In genomic region chr15:74449066-74449465, GRCh38 we compare ENCODE assay signal across 22 cellular contexts.
"Had no signal": no experiment of that assay in that cellular context is flagged by ENCODE, and none has a peak within 500 bp of the region (broad histone marks: within the 10 kb centered on the region; RNA-seq: fewer than 3 reads in every experiment).

No MANE protein-coding gene starts in this region.

- H3K4me1 ChIP-seq: Peyer's patch, SJSA1 had no signal

- H3K27me3 ChIP-seq: brain microvascular endothelial cell, Peyer's patch, SJSA1 had no signal

- DNase-seq: activated CD4-positive, alpha-beta T cell treated with anti-CD3 and anti-CD28 coated beads, Interleukin-2, amount 10 ng/mL, durations not matched to agents 24 days and 14 days; activated CD4-positive, alpha-beta T cell treated with anti-CD3 and anti-CD28 coated beads, Interleukin-2, amount 50 U/mL, for 4 hours; activated CD8-positive, alpha-beta T cell treated with anti-CD3 and anti-CD28 coated beads, Interleukin-2, amount 10 ng/mL, durations not matched to agents 7 days and 5 days; activated naive CD4-positive, alpha-beta T cell treated with anti-CD3 and anti-CD28 coated beads, Interleukin-2, amount 10 ng/mL, durations not matched to agents 7 days and 5 days; activated naive CD8-positive, alpha-beta T cell treated with anti-CD3 and anti-CD28 coated beads, Interleukin-2, amount 50 U/mL, for 24 hours; activated T-cell treated with anti-CD3 and anti-CD28 coated beads, Interleukin-2, amount 50 U/mL, for 24 hours; brain microvascular endothelial cell; Karpas-422; KBM-7; NCI-H1105; NCI-H1417 treated with DMSO at 0.1 percent for 48 hours; NCI-H2029; NCI-H345; NCI-H526; NCI-H748 treated with DMSO at 0.1 percent for 48 hours; NK-92 treated with Interleukin-12 subunit alpha and Interleukin-12 subunit beta, amount 100 ng/mL, for 24 hours; PC-3; Peyer's patch; RPMI8226; SHP77 treated with DMSO at 0.1 percent for 48 hours; SK-N-SH had no signal

- H3K27ac ChIP-seq: brain microvascular endothelial cell, Peyer's patch, SJSA1 had no signal

- H3K4me3 ChIP-seq: Peyer's patch, SJSA1 had no signal

- H3K9me3 ChIP-seq: Peyer's patch, SJSA1, SK-N-SH had no signal
